ENCODE assay signal across 20 cellular contexts in genomic region chr11:66454828-66455227, GRCh38. TPM values are rescaled to one million over a fixed set of nuclear protein-coding genes. Genes with fewer than 3 reads are reported as not detected.
DNase-seq lines count a peak whose midpoint lies in the region; ATAC-seq and TF ChIP-seq lines count a peak whose summit lies in the region.
"Had no signal": no experiment of that assay in that cellular context is flagged by ENCODE, and none has a peak within 500 bp of the region (broad histone marks: within the 10 kb centered on the region; RNA-seq: fewer than 3 reads in every experiment).

No MANE protein-coding gene starts in this region.

- peaks cover 2% of the 10 kb centered on the region for H3K27me3 Mint-ChIP-seq in activated CD4-positive, alpha-beta T cell treated with anti-CD3 and anti-CD28 coated beads for 36 hours

- H3K4ac ChIP-seq in trophoblast cell (ENCODE audit: low read depth, low read length) = no peak overlapping the region

- H3K4me3 ChIP-seq in PC-9 = no peak overlapping the region
- H3K4me3 ChIP-seq in esophagus (ENCODE audit: low read depth in 1 of 2, low read length in 2 of 2) = no peak overlapping the region
- no peak overlapping the region for H3K4me3 ChIP-seq in smooth muscle cell
- H3K4me3 ChIP-seq in trophoblast cell (ENCODE audit: low read depth, low read length) = no peak overlapping the region
- H3K4me3 ChIP-seq: K562 had no signal

- no peak overlapping the region for H3K18ac ChIP-seq in trophoblast cell (ENCODE audit: low read length)

- H3K27ac Mint-ChIP-seq in activated CD4-positive, alpha-beta T cell treated with anti-CD3 and anti-CD28 coated beads for 36 hours = peak overlapping the region; percentile 5

- intact Hi-C loops in activated CD4-positive, alpha-beta T cell treated with anti-CD3 and anti-CD28 coated beads for 36 hours (cut with DNase I, micrococcal nuclease) = no loop called here
- intact Hi-C loops in PC-9 (cut with micrococcal nuclease; ENCODE audit: unreplicated experiment) = loop anchor here (1.0 kb wide), 1 partner anchor 25 kb away; the partner anchor contains the start of gene DPP3

- ATAC-seq in activated CD4-positive, alpha-beta T cell treated with anti-CD3 and anti-CD28 coated beads for 36 hours = no peak
- no peak for ATAC-seq in GM19463 (IDR thresholded peaks at IDR 0.05; ENCODE audit: unreplicated experiment)
- ATAC-seq: K562 had no signal

- no peaks in the 10 kb centered on the region for H3K9me3 Mint-ChIP-seq in activated CD4-positive, alpha-beta T cell treated with anti-CD3 and anti-CD28 coated beads for 36 hours (ENCODE audit: low read depth)

- CTCF ChIA-PET in activated CD4-positive, alpha-beta T cell treated with anti-CD3 and anti-CD28 coated beads for 36 hours (lab: Charles Lee) = interaction anchor here (0.7 to 3.0 kb wide), 5 partner anchors 16 to 131 kb away, joined by 3 to 8 read pairs (median 4); partner anchors contain the start of gene MRPL11
- CTCF ChIA-PET in PC-9 (lab: Charles Lee) = interaction anchor here (1.0 to 1.5 kb wide), 2 partner anchors 12 to 16 kb away, joined by 3 to 10 read pairs; partner anchors contain the start of genes MRPL11 and PELI3

- no peak overlapping the region for H4K12ac ChIP-seq in trophoblast cell (ENCODE audit: low read depth, low read length)

- H3K9me3 ChIP-seq in PC-9 (ENCODE audit: insufficient read depth, low read depth) (no peaks in the 10 kb centered on the region), esophagus (ENCODE audit: control insufficient read depth in 2 of 2, insufficient read depth in 1 of 2, low read depth in 1 of 2, low read length in 1 of 2) (no peaks in the 10 kb centered on the region), smooth muscle cell (replicated peaks; ENCODE audit: low read depth) (no peaks in the 10 kb centered on the region), trophoblast cell (ENCODE audit: insufficient read depth, low read depth, low read length) (no peaks in the 10 kb centered on the region)

- H3K79me2 ChIP-seq in PC-9 (ENCODE audit: low read depth) = no peaks in the 10 kb centered on the region
- no peaks in the 10 kb centered on the region for H3K79me2 ChIP-seq in smooth muscle cell (ENCODE audit: low read depth)
- H3K79me2 ChIP-seq in trophoblast cell (ENCODE audit: control insufficient read depth, insufficient read depth, low read length, poor library complexity) = no peaks in the 10 kb centered on the region

- no peak overlapping the region for H2BK120ac ChIP-seq in trophoblast cell (ENCODE audit: insufficient read depth, low read length, poor library complexity)

- H2AK5ac ChIP-seq in trophoblast cell (ENCODE audit: low read length) = no peak overlapping the region

- TF ChIP-seq CTCF in PC-9 (conservative IDR thresholded peaks at IDR 0.05) = no peak
- no peak for TF ChIP-seq CTCF in smooth muscle cell (IDR thresholded peaks at IDR 0.05; ENCODE audit: borderline replicate concordance, insufficient read depth, poor library complexity, severe bottlenecking)

- H3K9me2 ChIP-seq in PC-9 (ENCODE audit: insufficient read depth) = no peaks in the 10 kb centered on the region

- WGBS in esophagus, 2 donors = 34 to 64% methylated on average over 3 of the region's 3 CpGs
- 76% methylated on average over 3 of the region's 3 CpGs for WGBS in smooth muscle cell (ENCODE audit: low lambda C conversion rate)
- WGBS in trophoblast cell (ENCODE audit: extremely low coverage, insufficient coverage, insufficient read length) = no CpG with 5 or more reads among the region's 3 CpGs

- H2BK5ac ChIP-seq in trophoblast cell (ENCODE audit: low read depth, low read length, poor library complexity) = no peak overlapping the region

- peaks cover 24% of the 10 kb centered on the region for H3F3A ChIP-seq in PC-9 (ENCODE audit: insufficient read depth, low read depth)
- H3F3A ChIP-seq in smooth muscle cell (ENCODE audit: low read depth) = no peaks in the 10 kb centered on the region

- no peaks in the 10 kb centered on the region for H3K79me1 ChIP-seq in trophoblast cell (ENCODE audit: low read length)

- H3K4me1 ChIP-seq in PC-9 (replicated peaks; ENCODE audit: insufficient read depth) (peaks cover 23% of the 10 kb centered on the region), esophagus (ENCODE audit: control insufficient read depth in 2 of 2, insufficient read depth in 2 of 2, low read length in 1 of 2) (no peaks in the 10 kb centered on the region), smooth muscle cell (ENCODE audit: low read depth) (no peaks in the 10 kb centered on the region), trophoblast cell (ENCODE audit: control insufficient read depth in 1 of 2, insufficient read depth in 2 of 2, low read length in 2 of 2) (peaks cover 6% of the 10 kb centered on the region in 2 experiments)

- H3K4me2 ChIP-seq in PC-9 = peak overlapping the region; percentile 45
- no peak overlapping the region for H3K4me2 ChIP-seq in smooth muscle cell
- no peak overlapping the region for H3K4me2 ChIP-seq in trophoblast cell (ENCODE audit: low read length)

- H3K27ac ChIP-seq in PC-9 (peak overlapping the region; percentile 65), esophagus (ENCODE audit: low read depth in 2 of 2, low read length in 1 of 2) (peak overlapping the region; percentile 34 to 73), smooth muscle cell (ENCODE audit: low read depth) (peak overlapping the region; percentile 70), trophoblast cell (ENCODE audit: low read depth, low read length) (no peak overlapping the region)
- H3K27ac ChIP-seq: C4-2B, HL-60 had no signal

- no peaks in the 10 kb centered on the region for H3K36me3 Mint-ChIP-seq in activated CD4-positive, alpha-beta T cell treated with anti-CD3 and anti-CD28 coated beads for 36 hours (ENCODE audit: low read depth)

- H2BK12ac ChIP-seq in trophoblast cell (ENCODE audit: low read length) = no peak overlapping the region

- no peak overlapping the region for H4K8ac ChIP-seq in trophoblast cell (ENCODE audit: low read depth, low read length)

- H2AFZ ChIP-seq in PC-9 = no peak overlapping the region
- no peak overlapping the region for H2AFZ ChIP-seq in smooth muscle cell (ENCODE audit: low read depth)
- no peak overlapping the region for H2AFZ ChIP-seq in trophoblast cell (ENCODE audit: insufficient read depth, low read length, poor library complexity)

- H3K36me3 ChIP-seq in PC-9 (ENCODE audit: low read depth) = no peaks in the 10 kb centered on the region
- H3K36me3 ChIP-seq in esophagus (ENCODE audit: control insufficient read depth in 2 of 2, insufficient read depth in 2 of 2, low read length in 1 of 2) = no peaks in the 10 kb centered on the region
- no peaks in the 10 kb centered on the region for H3K36me3 ChIP-seq in smooth muscle cell (ENCODE audit: low read depth)
- no peaks in the 10 kb centered on the region for H3K36me3 ChIP-seq in trophoblast cell (ENCODE audit: control insufficient read depth in 1 of 2, insufficient read depth in 2 of 2, low read length in 2 of 2)

- H3K14ac ChIP-seq in trophoblast cell (ENCODE audit: low read length) = no peak overlapping the region

- H4K91ac ChIP-seq in trophoblast cell (ENCODE audit: low read depth, low read length) = no peak overlapping the region

- no peaks in the 10 kb centered on the region for H4K20me1 ChIP-seq in PC-9 (ENCODE audit: insufficient read depth)
- H4K20me1 ChIP-seq in smooth muscle cell (ENCODE audit: low read depth) = no peaks in the 10 kb centered on the region

- BruUV-seq in PC-9 (replicated peaks; lab: Mats Ljungman, UMichigan) = no TSS peak

- H3K9ac ChIP-seq in smooth muscle cell (ENCODE audit: low read depth) (peak overlapping the region; percentile 35), trophoblast cell (ENCODE audit: low read length) (no peak overlapping the region)

- no peak overlapping the region for H3K4me3 Mint-ChIP-seq in activated CD4-positive, alpha-beta T cell treated with anti-CD3 and anti-CD28 coated beads for 36 hours

- POLR2A ChIA-PET in activated CD4-positive, alpha-beta T cell treated with anti-CD3 and anti-CD28 coated beads for 36 hours (lab: Charles Lee) = no interaction called here
- POLR2A ChIA-PET in PC-9 (lab: Charles Lee; ENCODE audit: unreplicated experiment) = no interaction called here

- H3K4me1 Mint-ChIP-seq in activated CD4-positive, alpha-beta T cell treated with anti-CD3 and anti-CD28 coated beads for 36 hours = peaks cover 31% of the 10 kb centered on the region

- H3K23ac ChIP-seq in trophoblast cell (ENCODE audit: low read length) = no peak overlapping the region

- DNase-seq in activated CD4-positive, alpha-beta T cell treated with anti-CD3 and anti-CD28 coated beads for 36 hours = no peak
- no peak for DNase-seq in activated CD4-positive, alpha-beta T cell treated with anti-CD3 and anti-CD28 coated beads, Interleukin-2, amount 50 U/mL, for 4 hours
- no peak for DNase-seq in PC-9
- DNase-seq in smooth muscle cell (lab: John Stamatoyannopoulos, UW; ENCODE audit: unreplicated experiment) = no peak
- DNase-seq in trophoblast cell = no peak
- no peak for DNase-seq in stimulated activated naive CD4-positive, alpha-beta T cell treated with Interleukin-2 at 50 U/mL for 16 hours (lab: John Stamatoyannopoulos, UW)
- DNase-seq: GOT3, NCI-H1092 treated with DMSO at 0.1 percent for 48 hours, NCI-H1694 treated with DMSO at 0.1 percent for 48 hours, NCI-H2171, NCI-H510A, NCI-H82 had no signal

- H3K27me3 ChIP-seq in PC-9 (ENCODE audit: insufficient read depth, low read depth) = no peaks in the 10 kb centered on the region
- H3K27me3 ChIP-seq in esophagus (ENCODE audit: control insufficient read depth in 1 of 2, insufficient read depth in 2 of 2, low read length in 2 of 2) = no peaks in the 10 kb centered on the region
- no peaks in the 10 kb centered on the region for H3K27me3 ChIP-seq in smooth muscle cell (ENCODE audit: low read depth)
- H3K27me3 ChIP-seq in trophoblast cell (ENCODE audit: insufficient read depth, low read length) = no peaks in the 10 kb centered on the region

RNA-seq across cellular contexts. Expression of gene PELI3, which starts 11.9 kb away (rescaled TPM):
- total RNA-seq in activated CD4-positive, alpha-beta T cell treated with anti-CD3 and anti-CD28 coated beads for 36 hours = 1 to 10 TPM; 5.7 to 7.0 TPM
- 14.0 and 18.0 TPM in 2 replicates for total RNA-seq in PC-9 (2021)
- 1 to 10 TPM; 5.5 to 7.8 TPM for polyA plus RNA-seq in esophagus
- total RNA-seq in smooth muscle cell = 2.1 and 3.8 TPM in 2 replicates
- polyA plus RNA-seq in smooth muscle cell = 9.4 and 10.6 TPM in 2 replicates
- polyA plus RNA-seq in trophoblast cell (2013) = 3.7 and 4.1 TPM in 2 replicates

RNA-seq across cellular contexts. Expression of gene MRPL11, which starts 16.2 kb away (rescaled TPM):
- 100 to 1,000 TPM; 115 to 120 TPM for total RNA-seq in activated CD4-positive, alpha-beta T cell treated with anti-CD3 and anti-CD28 coated beads for 36 hours
- total RNA-seq in PC-9 (2021) = 138 and 140 TPM in 2 replicates
- 10 to 100 TPM; 27.2 to 51.1 TPM for polyA plus RNA-seq in esophagus
- 36.1 and 38.7 TPM in 2 replicates for total RNA-seq in smooth muscle cell
- polyA plus RNA-seq in smooth muscle cell = 54.5 and 68.4 TPM in 2 replicates
- 63.3 and 69.5 TPM in 2 replicates for polyA plus RNA-seq in trophoblast cell (2013)

RNA-seq across cellular contexts. Expression of gene DPP3, which starts 25.4 kb away (rescaled TPM):
- total RNA-seq in activated CD4-positive, alpha-beta T cell treated with anti-CD3 and anti-CD28 coated beads for 36 hours = 10 to 100 TPM; 87.1 to 91.9 TPM
- total RNA-seq in PC-9 (2021) (76.2 and 80.0 TPM in 2 replicates), smooth muscle cell (34.6 and 59.2 TPM in 2 replicates)
- polyA plus RNA-seq in esophagus (10 to 100 TPM; 16.3 to 29.6 TPM), smooth muscle cell (38.0 and 40.1 TPM in 2 replicates)
- 30.5 and 31.9 TPM in 2 replicates for polyA plus RNA-seq in trophoblast cell (2013)

RNA-seq across cellular contexts. Expression of gene NPAS4, which starts 34.0 kb away (rescaled TPM):
- total RNA-seq in activated CD4-positive, alpha-beta T cell treated with anti-CD3 and anti-CD28 coated beads for 36 hours = under 1 TPM; 0.07 TPM
- total RNA-seq in PC-9 (2021) (not detected in 2 replicates), smooth muscle cell (0.58 and 0.85 TPM in 2 replicates)
- polyA plus RNA-seq in esophagus (under 1 TPM; 0.16 to 0.31 TPM), smooth muscle cell (0.84 and 1.1 TPM in 2 replicates)
- polyA plus RNA-seq in trophoblast cell (2013) = 0.08 and 0.18 TPM in 2 replicates
- total RNA-seq: A172, K562, MCF 10A, RPMI7951 had no signal
- polyA plus RNA-seq: K562 had no signal

RNA-seq across cellular contexts. Expression of gene BBS1, which starts 55.6 kb away (rescaled TPM):
- total RNA-seq in activated CD4-positive, alpha-beta T cell treated with anti-CD3 and anti-CD28 coated beads for 36 hours = 10 to 100 TPM in 1 of 2 experiments, 1 to 10 TPM in 1; 9.4 to 10.7 TPM
- total RNA-seq in PC-9 (2021) (56.1 and 63.4 TPM in 2 replicates), smooth muscle cell (25.9 and 30.1 TPM in 2 replicates)
- polyA plus RNA-seq in esophagus (10 to 100 TPM in 1 of 2 donors, 1 to 10 TPM in 1; 9.3 to 15.3 TPM), smooth muscle cell (13.0 and 15.6 TPM in 2 replicates)
- 14.4 and 16.4 TPM in 2 replicates for polyA plus RNA-seq in trophoblast cell (2013)
